ENCODE assay signal across 19 cellular contexts in genomic region chr1:147773215-147773715, GRCh38. TPM values are rescaled to one million over a fixed set of nuclear protein-coding genes. Genes with fewer than 3 reads are reported as not detected.
DNase-seq lines count a peak whose midpoint lies in the region; ATAC-seq, FAIRE-seq and TF ChIP-seq lines count a peak whose summit lies in the region.
"Had no signal": no experiment of that assay in that cellular context is flagged by ENCODE, and none has a peak within 500 bp of the region (broad histone marks: within the 10 kb centered on the region; RNA-seq: fewer than 3 reads in every experiment).

No MANE protein-coding gene starts in this region.

- H3K27me3 Mint-ChIP-seq in activated CD8-positive, alpha-beta T cell treated with anti-CD3 and anti-CD28 coated beads, Interleukin-2, amount 10 ng/mL, durations not matched to agents 7 days and 5 days (ENCODE audit: low read depth): peaks cover 33% of the 10 kb centered on the region

- no peaks in the 10 kb centered on the region for H3K9me3 Mint-ChIP-seq in activated CD8-positive, alpha-beta T cell treated with anti-CD3 and anti-CD28 coated beads, Interleukin-2, amount 10 ng/mL, durations not matched to agents 7 days and 5 days (ENCODE audit: insufficient read depth)
- H3K9me3 Mint-ChIP-seq: activated naive CD8-positive, alpha-beta T cell treated with anti-CD3 and anti-CD28 coated beads, Interleukin-2, amount 50 U/mL, for 24 hours; activated T-cell treated with anti-CD3 and anti-CD28 coated beads, Interleukin-2, amount 50 U/mL, for 4 hours; central memory CD8-positive, alpha-beta T cell; T-cell had no signal

- H3K36me3 Mint-ChIP-seq in activated CD8-positive, alpha-beta T cell treated with anti-CD3 and anti-CD28 coated beads, Interleukin-2, amount 10 ng/mL, durations not matched to agents 7 days and 5 days (ENCODE audit: low read depth): no peaks in the 10 kb centered on the region
- H3K36me3 Mint-ChIP-seq: T-cell had no signal

- H3K27ac Mint-ChIP-seq in activated CD8-positive, alpha-beta T cell treated with anti-CD3 and anti-CD28 coated beads, Interleukin-2, amount 10 ng/mL, durations not matched to agents 7 days and 5 days: no peak overlapping the region
- H3K27ac Mint-ChIP-seq: activated naive CD8-positive, alpha-beta T cell treated with anti-CD3 and anti-CD28 coated beads, Interleukin-2, amount 50 U/mL, for 24 hours; T-cell had no signal

- CTCF ChIA-PET in HEK293 (lab: Yijun Ruan, JAX): no interaction called here
- CTCF ChIA-PET in activated CD8-positive, alpha-beta T cell treated with anti-CD3 and anti-CD28 coated beads, Interleukin-2, amount 10 ng/mL, durations not matched to agents 7 days and 5 days (lab: Charles Lee): no interaction called here

- H3K36me3 ChIP-seq in HEK293 (ENCODE audit: control insufficient read depth in 2 of 2, insufficient read depth in 1 of 2, low read length in 2 of 2) (no peaks in the 10 kb centered on the region), ascending aorta (no peaks in the 10 kb centered on the region), kidney (ENCODE audit: control insufficient read depth in 1 of 2, insufficient read depth in 2 of 2, low read length in 2 of 2) (no peaks in the 10 kb centered on the region), skeletal muscle tissue (ENCODE audit: control insufficient read depth in 3 of 3, insufficient read depth in 3 of 3, low read length in 3 of 3) (no peaks in the 10 kb centered on the region)

- H3K9ac ChIP-seq in kidney (ENCODE audit: low read length in 2 of 2) (peak overlapping the region in 1 of 2 donors; percentile 62), skeletal muscle tissue (ENCODE audit: low read depth in 1 of 3, low read length in 3 of 3) (peak overlapping the region in 1 of 3 donors; percentile 27)

- no peak overlapping the region for H3K4me3 Mint-ChIP-seq in activated CD8-positive, alpha-beta T cell treated with anti-CD3 and anti-CD28 coated beads, Interleukin-2, amount 10 ng/mL, durations not matched to agents 7 days and 5 days
- H3K4me3 Mint-ChIP-seq: activated naive CD8-positive, alpha-beta T cell treated with anti-CD3 and anti-CD28 coated beads, Interleukin-2, amount 50 U/mL, for 24 hours; activated T-cell treated with anti-CD3 and anti-CD28 coated beads, Interleukin-2, amount 50 U/mL, for 4 hours; central memory CD8-positive, alpha-beta T cell; T-cell had no signal

- intact Hi-C loops in ascending aorta (cut with DNase I) (loop anchor here (2.0 to 5.0 kb wide), 4 partner anchors 18 to 231 kb away; partner anchors contain the start of genes ACP6 and BCL9), kidney (cut with DNase I) (no loop called here)

- H3K9me3 ChIP-seq in HEK293 (ENCODE audit: control insufficient read depth, insufficient read depth, low read depth, low read length): no peaks in the 10 kb centered on the region
- no peaks in the 10 kb centered on the region for H3K9me3 ChIP-seq in ascending aorta
- H3K9me3 ChIP-seq in kidney (ENCODE audit: control insufficient read depth in 1 of 2, low read length in 2 of 2): no peaks in the 10 kb centered on the region
- H3K9me3 ChIP-seq in skeletal muscle tissue (ENCODE audit: control insufficient read depth in 3 of 3, low read length in 3 of 3): no peaks in the 10 kb centered on the region

- no peak overlapping the region for H3K4me3 ChIP-seq in HEK293 (ENCODE audit: low read depth, low read length)
- peak overlapping the region; percentile 44 to 56 for H3K4me3 ChIP-seq in ascending aorta
- peak overlapping the region; percentile 59 for H3K4me3 ChIP-seq in kidney (ENCODE audit: low read length in 2 of 2)
- H3K4me3 ChIP-seq in skeletal muscle tissue (ENCODE audit: low read length in 3 of 3): no peak overlapping the region

- POLR2A ChIA-PET in HEK293 (lab: Yijun Ruan, JAX): no interaction called here
- POLR2A ChIA-PET in activated CD8-positive, alpha-beta T cell treated with anti-CD3 and anti-CD28 coated beads, Interleukin-2, amount 10 ng/mL, durations not matched to agents 7 days and 5 days (lab: Charles Lee): no interaction called here

- no peak overlapping the region for H3K27ac ChIP-seq in HEK293 (ENCODE audit: extremely low read depth, low read depth, low read length)
- peak overlapping the region; percentile 91 to 94 for H3K27ac ChIP-seq in ascending aorta
- H3K27ac ChIP-seq in kidney (ENCODE audit: low read depth in 2 of 2, low read length in 2 of 2): peak overlapping the region; percentile 25 to 64
- peak overlapping the region; percentile 25 for H3K27ac ChIP-seq in skeletal muscle tissue (ENCODE audit: low read depth, low read length)

- no peak for FAIRE-seq in kidney (lab: Jason Lieb, UNC)

- DNase-seq in ascending aorta (ENCODE audit: low spot score in 2 of 2) (no peak), kidney (no peak), D341Med (ENCODE audit: low spot score) (no peak), DMS153 (lab: John Stamatoyannopoulos, UW) (no peak), DMS79 (lab: John Stamatoyannopoulos, UW) (no peak)
- no peak for DNase-seq in activated CD8-positive, alpha-beta T cell treated with anti-CD3 and anti-CD28 coated beads, Interleukin-2, amount 10 ng/mL, durations not matched to agents 7 days and 5 days
- DNase-seq: activated CD4-positive, alpha-beta T cell treated with anti-CD3 and anti-CD28 coated beads for 4 hours; activated naive CD8-positive, alpha-beta T cell treated with anti-CD3 and anti-CD28 coated beads, Interleukin-2, amount 50 U/mL, for 24 hours; activated T-cell treated with anti-CD3 and anti-CD28 coated beads, Interleukin-2, amount 50 U/mL, for 4 hours; DMS53; MM.1S; NCI-H2081; NCI-H526 treated with DMSO at 0.1 percent for 48 hours; occipital lobe; stimulated activated naive CD8-positive, alpha-beta T cell treated with anti-CD3 and anti-CD28 coated beads, Interleukin-15, Interleukin-2, amounts not matched to agents 100 U/mL and 50 U/mL, for 24 hours; T-cell had no signal

- no peak for ATAC-seq in activated CD8-positive, alpha-beta T cell treated with anti-CD3 and anti-CD28 coated beads, Interleukin-2, amount 10 ng/mL, durations not matched to agents 7 days and 5 days
- ATAC-seq: activated naive CD8-positive, alpha-beta T cell treated with anti-CD3 and anti-CD28 coated beads, Interleukin-2, amount 50 U/mL, for 24 hours; activated T-cell treated with anti-CD3 and anti-CD28 coated beads, Interleukin-2, amount 50 U/mL, for 4 hours; stimulated activated naive CD8-positive, alpha-beta T cell treated with anti-CD3 and anti-CD28 coated beads, Interleukin-15, Interleukin-2, amounts not matched to agents 100 U/mL and 50 U/mL, for 24 hours; T-cell had no signal

- H3K4me1 Mint-ChIP-seq in activated CD8-positive, alpha-beta T cell treated with anti-CD3 and anti-CD28 coated beads, Interleukin-2, amount 10 ng/mL, durations not matched to agents 7 days and 5 days (ENCODE audit: low read depth): no peaks in the 10 kb centered on the region
- H3K4me1 Mint-ChIP-seq: central memory CD8-positive, alpha-beta T cell had no signal

- no peak for TF ChIP-seq CTCF in HEK293 (tag by site-specific recombination; IDR thresholded peaks at IDR 0.05)
- TF ChIP-seq CTCF in ascending aorta (IDR thresholded peaks at IDR 0.05): no peak
- TF ChIP-seq CTCF in kidney (IDR thresholded peaks at IDR 0.05; ENCODE audit: borderline replicate concordance, extremely low read depth, insufficient read depth): no peak

- H3K4me1 ChIP-seq in HEK293 (ENCODE audit: control insufficient read depth, insufficient read depth, low read length) (peaks cover 3% of the 10 kb centered on the region; the same call in 1 of the 2 replicates), ascending aorta (peaks cover 26 to 47% of the 10 kb centered on the region in 2 donors), kidney (ENCODE audit: control insufficient read depth in 1 of 2, insufficient read depth in 1 of 2, low read depth in 1 of 2, low read length in 2 of 2) (peaks cover 5 to 9% of the 10 kb centered on the region in 2 donors), skeletal muscle tissue (ENCODE audit: control insufficient read depth in 3 of 3, insufficient read depth in 3 of 3, low read length in 3 of 3) (peaks cover 8 to 25% (median 19%) of the 10 kb centered on the region in 3 donors)

- H3K27me3 ChIP-seq in ascending aorta (no peaks in the 10 kb centered on the region), skeletal muscle tissue (ENCODE audit: control insufficient read depth in 3 of 3, insufficient read depth in 3 of 3, low read length in 3 of 3) (peaks cover 0 to 14% (median 9%) of the 10 kb centered on the region in 3 donors)

TF ChIP-seq in HEK293, 187 proteins besides CTCF, POLR2A, EP300 and RAD21 (continues in another document):
- TF ChIP-seq EGR2 (tag by site-specific recombination; IDR thresholded peaks at IDR 0.05; ENCODE audit: low read depth) (peak; percentile 99), ZNF398 (tag by site-specific recombination; IDR thresholded peaks at IDR 0.05) (peak; percentile 34; the same call in 1 of the 2 replicates), SCRT2 (tag by site-specific recombination; IDR thresholded peaks at IDR 0.05) (peak; percentile 72), MZF1 (tag by site-specific recombination; IDR thresholded peaks at IDR 0.05; ENCODE audit: borderline replicate concordance) (no peak), ZNF23 (tag by site-specific recombination; IDR thresholded peaks at IDR 0.05; ENCODE audit: borderline replicate concordance) (no peak)

RNA-seq across cellular contexts. Expression of gene GJA5, which starts 12.9 kb away (rescaled TPM):
- total RNA-seq in ascending aorta (49.7 TPM), kidney (28.3 TPM), skeletal muscle tissue (13.0 TPM)
- polyA plus RNA-seq in kidney (ENCODE audit: insufficient read depth, low read depth, low replicate concordance): 36.4 TPM
- not detected for total RNA-seq in activated CD8-positive, alpha-beta T cell treated with anti-CD3 and anti-CD28 coated beads, Interleukin-2, amount 10 ng/mL, durations not matched to agents 7 days and 5 days
- total RNA-seq: activated T-cell treated with anti-CD3 and anti-CD28 coated beads, Interleukin-2, amount 50 U/mL, for 4 hours; T-cell had no signal

Comparison
In these comparisons a context has a peak if more than half of its experiments do, and no peak if none do; other contexts are left out.
1. H3K4me3 ChIP-seq: peak in ascending aorta (2 of 2) and kidney (2 of 2); none in HEK293 (single experiment) and skeletal muscle tissue (0 of 3).
2. RNA of gene GJA5, which starts 12.9 kb away (total RNA-seq): 49.7 TPM in ascending aorta (single experiment), 28.3 TPM in kidney (single experiment) and 13.0 TPM in skeletal muscle tissue (single experiment); not detected in activated CD8-positive, alpha-beta T cell treated with anti-CD3 and anti-CD28 coated beads, Interleukin-2, amount 10 ng/mL, durations not matched to agents 7 days and 5 days; every median in the first group is over 10 times any median in the second.